18 cellular contexts compared by ENCODE assay signal in the genomic region with DNA sequence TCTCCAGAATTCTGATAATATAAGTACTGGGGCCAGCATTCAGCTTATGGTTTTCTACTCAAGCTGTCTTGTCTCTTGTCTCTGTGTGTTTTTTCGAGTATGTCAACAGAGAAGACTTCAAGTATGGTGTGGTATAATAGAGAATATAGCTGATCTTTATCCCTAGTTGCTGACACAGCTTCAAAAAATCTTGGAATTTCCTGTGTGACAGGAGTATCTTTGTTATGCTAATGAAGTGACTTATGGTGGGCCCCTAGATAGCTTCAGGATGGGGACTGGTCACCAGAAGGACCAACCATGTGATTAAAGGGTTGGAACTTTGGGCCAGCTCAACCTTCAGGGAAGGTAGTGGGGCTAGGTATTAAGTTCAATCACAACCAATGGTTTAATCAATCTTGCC.
"Had no signal": no experiment of that assay in that cellular context is flagged by ENCODE, and none has a peak within 500 bp of the region (broad histone marks: within the 10 kb centered on the region; RNA-seq: fewer than 3 reads in every experiment).

No MANE protein-coding gene starts in this region.

- H3K27ac ChIP-seq: esophagus muscularis mucosa, spleen, thyroid gland had no signal

- H3K27me3 Mint-ChIP-seq: activated CD4-positive, alpha-beta T cell treated with anti-CD3 and anti-CD28 coated beads, Interleukin-2, amount 10 ng/mL, durations not matched to agents 24 days and 14 days had no signal

- H3K27me3 ChIP-seq: esophagus muscularis mucosa, thyroid gland had no signal

- FAIRE-seq: endometrium had no signal

- H3K4me1 Mint-ChIP-seq: nephron progenitor cell had no signal

- DNase-seq: activated CD4-positive, alpha-beta T cell treated with anti-CD3 and anti-CD28 coated beads, Interleukin-2, amount 10 ng/mL, durations not matched to agents 24 days and 14 days; activated CD8-positive, alpha-beta T cell treated with anti-CD3 and anti-CD28 coated beads, Interleukin-2, amount 10 ng/mL, durations not matched to agents 7 days and 5 days; activated naive CD4-positive, alpha-beta T cell treated with anti-CD3 and anti-CD28 coated beads for 36 hours; activated T-cell treated with anti-CD3 and anti-CD28 coated beads, Interleukin-2, amount 50 U/mL, for 4 hours; anterior cingulate cortex; cerebellar nuclear complex; cortex of kidney; midbrain; nephron progenitor cell; nucleus accumbens; posterior cingulate gyrus; spleen; stimulated activated naive CD4-positive, alpha-beta T cell treated with Interleukin-2 at 50 U/mL for 16 hours; T1000; thyroid gland had no signal

- H3K4me1 ChIP-seq: thyroid gland had no signal

- ATAC-seq: activated CD8-positive, alpha-beta T cell treated with anti-CD3 and anti-CD28 coated beads, Interleukin-2, amount 10 ng/mL, durations not matched to agents 7 days and 5 days; activated T-cell treated with anti-CD3 and anti-CD28 coated beads, Interleukin-2, amount 50 U/mL, for 4 hours had no signal

- H3K27ac Mint-ChIP-seq: activated CD4-positive, alpha-beta T cell treated with anti-CD3 and anti-CD28 coated beads, Interleukin-2, amount 10 ng/mL, durations not matched to agents 24 days and 14 days; activated CD8-positive, alpha-beta T cell treated with anti-CD3 and anti-CD28 coated beads, Interleukin-2, amount 10 ng/mL, durations not matched to agents 7 days and 5 days; activated naive CD4-positive, alpha-beta T cell treated with anti-CD3 and anti-CD28 coated beads for 36 hours; nephron progenitor cell had no signal

- H3K36me3 ChIP-seq: esophagus muscularis mucosa, spleen, thyroid gland had no signal

- H3K9me3 ChIP-seq: esophagus muscularis mucosa, spleen, thyroid gland had no signal

- H3K9me3 Mint-ChIP-seq: activated CD4-positive, alpha-beta T cell treated with anti-CD3 and anti-CD28 coated beads, Interleukin-2, amount 10 ng/mL, durations not matched to agents 24 days and 14 days; activated naive CD4-positive, alpha-beta T cell treated with anti-CD3 and anti-CD28 coated beads for 36 hours; activated T-cell treated with anti-CD3 and anti-CD28 coated beads, Interleukin-2, amount 50 U/mL, for 4 hours had no signal

- H3K4me3 Mint-ChIP-seq: activated CD4-positive, alpha-beta T cell treated with anti-CD3 and anti-CD28 coated beads, Interleukin-2, amount 10 ng/mL, durations not matched to agents 24 days and 14 days; activated CD8-positive, alpha-beta T cell treated with anti-CD3 and anti-CD28 coated beads, Interleukin-2, amount 10 ng/mL, durations not matched to agents 7 days and 5 days; activated naive CD4-positive, alpha-beta T cell treated with anti-CD3 and anti-CD28 coated beads for 36 hours; activated T-cell treated with anti-CD3 and anti-CD28 coated beads, Interleukin-2, amount 50 U/mL, for 4 hours; nephron progenitor cell had no signal

- H3K4me3 ChIP-seq: esophagus muscularis mucosa, lung, spleen, thyroid gland had no signal
